24 cellular contexts compared by ENCODE assay signal in the genomic region with DNA sequence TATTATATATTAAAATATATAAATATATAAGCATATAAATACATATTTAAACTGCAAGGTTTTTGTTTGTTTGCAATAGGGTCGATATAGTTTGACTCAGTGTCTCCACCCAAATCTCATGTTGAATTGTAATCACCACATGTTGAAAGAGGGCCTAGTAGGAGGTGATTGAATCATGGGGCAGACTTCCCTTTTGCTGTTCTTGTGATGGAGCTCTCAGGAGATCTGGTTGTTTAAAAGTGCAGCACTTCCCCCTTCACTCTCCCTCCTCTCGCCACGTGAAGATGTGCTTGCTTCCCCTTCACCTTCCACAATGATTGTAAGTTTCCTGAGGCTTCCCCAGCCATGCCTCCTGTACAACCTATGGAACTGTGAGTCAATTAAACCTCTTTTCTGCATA.
"Had no signal": no experiment of that assay in that cellular context is flagged by ENCODE, and none has a peak within 500 bp of the region (broad histone marks: within the 10 kb centered on the region; RNA-seq: fewer than 3 reads in every experiment).

No MANE protein-coding gene starts in this region.

- H3K4me3 ChIP-seq: gastrocnemius medialis, hepatocyte, left ventricle myocardium inferior, mucosa of descending colon, right lobe of liver, thoracic aorta, uterus had no signal

- H3K27me3 ChIP-seq: gastrocnemius medialis, hepatocyte, right lobe of liver, uterus had no signal

- H3K4me2 ChIP-seq: hepatocyte had no signal

- DNase-seq: activated B cell treated with CpG ODN at 0.5 μM for 24 hours; activated CD4-positive, alpha-beta T cell treated with anti-CD3 and anti-CD28 coated beads, Interleukin-2, amount 50 U/mL, for 4 hours; activated naive CD4-positive, alpha-beta T cell treated with Interleukin-2 at 50 U/mL for 16 hours; activated T-cell treated with anti-CD3 and anti-CD28 coated beads for 4 hours; activated T-cell treated with anti-CD3 and anti-CD28 coated beads, Interleukin-2, amount 50 U/mL, for 72 hours; anterior cingulate cortex; effector CD8-positive, alpha-beta T cell; gastrocnemius medialis; glutamatergic neuron; islet precursor cell; left ventricle myocardium inferior; mucosa of descending colon; posterior cingulate gyrus; right lobe of liver; stimulated activated CD4-positive, alpha-beta T cell treated with anti-CD3 and anti-CD28 coated beads, Interleukin-12 subunit alpha, Interleukin-12 subunit beta, amount 100 ng/mL, for 4 hours; stimulated activated CD4-positive, alpha-beta T cell treated with anti-CD3 and anti-CD28 coated beads, Interleukin-4, amount 100 ng/mL, for 1 hour; T-helper 2 cell; trophoblast cell; uterus had no signal

- H3K27ac ChIP-seq: gastrocnemius medialis, left ventricle myocardium inferior, right lobe of liver, thoracic aorta, uterus had no signal

- H3K36me3 ChIP-seq: gastrocnemius medialis, left ventricle myocardium inferior, right lobe of liver, thoracic aorta, uterus had no signal

- ATAC-seq: activated T-cell treated with anti-CD3 and anti-CD28 coated beads, Interleukin-2, amount 50 U/mL, for 72 hours; gastrocnemius medialis; mucosa of descending colon; natural killer cell treated with Interleukin-12 subunit alpha and Interleukin-12 subunit beta and Interleukin-15 and Interleukin-18, amount 100 ng/mL, for 72 hours had no signal

- FAIRE-seq: colon, endometrium had no signal

- H3K9me3 ChIP-seq: gastrocnemius medialis, left ventricle myocardium inferior, mucosa of descending colon, right lobe of liver, thoracic aorta, uterus had no signal

- H3K4me1 ChIP-seq: gastrocnemius medialis, left ventricle myocardium inferior, uterus had no signal
